ENCODE assay signal across 12 cellular contexts in genomic region chr19:45160870-45161714, GRCh38. TPM values are rescaled to one million over a fixed set of nuclear protein-coding genes. Genes with fewer than 3 reads are reported as not detected.
DNase-seq lines count a peak whose midpoint lies in the region; ATAC-seq, FAIRE-seq and TF ChIP-seq lines count a peak whose summit lies in the region.
"Had no signal": no experiment of that assay in that cellular context is flagged by ENCODE, and none has a peak within 500 bp of the region (broad histone marks: within the 10 kb centered on the region; RNA-seq: fewer than 3 reads in every experiment).

A gene with protein sequence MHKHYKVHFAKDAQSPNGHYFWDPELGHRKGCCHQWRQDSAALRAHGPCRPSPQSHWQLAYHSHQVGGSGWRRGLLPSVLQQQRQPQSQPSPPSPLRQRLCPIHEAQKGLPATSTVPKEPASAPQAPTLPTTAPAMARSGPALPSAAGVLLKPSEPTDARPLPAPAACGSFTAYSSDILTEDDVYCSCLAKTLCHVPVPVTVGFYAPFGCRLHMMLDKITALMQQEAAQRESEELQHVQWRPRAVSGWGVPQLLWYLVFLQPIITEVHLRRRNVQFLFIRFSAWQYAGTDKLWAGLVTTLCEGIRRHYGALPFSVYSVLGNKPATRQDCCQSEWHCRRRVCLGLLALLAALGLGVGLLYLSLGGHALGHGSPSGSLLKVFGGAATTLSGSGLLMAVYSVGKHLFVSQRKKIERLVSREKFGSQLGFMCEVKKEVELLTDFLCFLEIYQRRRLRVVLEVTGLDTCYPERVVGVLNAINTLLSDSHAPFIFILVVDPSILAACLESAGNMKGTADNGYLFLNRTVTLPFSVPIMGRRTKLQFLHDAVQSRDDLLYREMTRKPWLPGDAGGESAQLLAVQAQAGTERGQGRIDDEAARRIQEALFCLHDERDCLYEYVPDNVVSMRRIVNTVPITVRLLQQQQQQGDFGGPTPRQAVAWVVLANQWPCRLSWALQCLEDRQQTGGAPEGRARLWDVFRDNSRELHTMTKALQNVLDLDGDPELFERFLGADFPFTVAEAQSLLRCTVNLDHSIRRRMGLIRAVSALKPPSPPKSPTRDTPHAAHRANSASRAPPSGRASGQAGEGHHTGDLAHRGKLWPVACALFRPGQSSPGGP (minus strand): TSS chr19:45160982. CDS start chr19:45160150, 832 bp downstream.

- H3K27me3 ChIP-seq in BE2C (no peaks in the 10 kb centered on the region), bronchial epithelial cell (ENCODE audit: control insufficient read depth, insufficient read depth, low read length) (no peaks in the 10 kb centered on the region), mucosa of stomach (ENCODE audit: control insufficient read depth, insufficient read depth, low read length) (peaks cover 41% of the 10 kb centered on the region)

- FAIRE-seq in bronchial epithelial cell (lab: Jason Lieb, UNC) (no peak), GM19239 (lab: Jason Lieb, UNC) (no peak)

- ATAC-seq in HG03565 (IDR thresholded peaks at IDR 0.05; ENCODE audit: unreplicated experiment) = no peak

- H3K9ac ChIP-seq in mucosa of stomach (ENCODE audit: low read length) = peak within 1 kb of the TSS; percentile 34

- DNase-seq in BE2C = peak; percentile 56
- peak; percentile 93 for DNase-seq in HT-29 (ENCODE audit: low spot score)
- peak; percentile 34 for DNase-seq in bronchial epithelial cell (ENCODE audit: low read depth)
- no peak for DNase-seq in NCI-H524 treated with DMSO at 0.1 percent for 48 hours (lab: John Stamatoyannopoulos, UW)
- no peak for DNase-seq in activated CD4-positive, alpha-beta T cell treated with anti-CD3 and anti-CD28 coated beads, Interleukin-2, amount 50 U/mL, for 1 hour
- no peak for DNase-seq in GM19239 (ENCODE audit: insufficient read length, low spot score)
- DNase-seq: activated CD4-positive, CD25-positive, alpha-beta regulatory T cell treated with anti-CD3 and anti-CD28 coated beads, Interleukin-2, amount 50 U/mL, for 72 hours; erythroblast; GF-D8 had no signal

- H3K9me3 ChIP-seq in BE2C = no peaks in the 10 kb centered on the region
- no peaks in the 10 kb centered on the region for H3K9me3 ChIP-seq in mucosa of stomach (ENCODE audit: control insufficient read depth, low read length)

- H3K36me3 ChIP-seq in BE2C = no peaks in the 10 kb centered on the region
- H3K36me3 ChIP-seq in bronchial epithelial cell (ENCODE audit: control insufficient read depth, insufficient read depth, low read length) = no peaks in the 10 kb centered on the region
- no peaks in the 10 kb centered on the region for H3K36me3 ChIP-seq in mucosa of stomach (ENCODE audit: control insufficient read depth, insufficient read depth, low read length)

- no peaks in the 10 kb centered on the region for H3K4me1 ChIP-seq in BE2C
- peaks cover 38% of the 10 kb centered on the region for H3K4me1 ChIP-seq in mucosa of stomach (ENCODE audit: control insufficient read depth, insufficient read depth, low read length)

- no peak within 1 kb of the TSS for H3K4me3 ChIP-seq in BE2C (ENCODE audit: low read depth, low read length)
- no peak within 1 kb of the TSS for H3K4me3 ChIP-seq in bronchial epithelial cell (ENCODE audit: low read depth, low read length)
- H3K4me3 ChIP-seq in mucosa of stomach (ENCODE audit: low read length) = no peak within 1 kb of the TSS

- TF ChIP-seq CTCF in BE2C (IDR thresholded peaks at IDR 0.05; ENCODE audit: low read depth, low read length) = no peak
- TF ChIP-seq CTCF in bronchial epithelial cell (IDR thresholded peaks at IDR 0.05; ENCODE audit: insufficient read depth, low read length, severe bottlenecking) = no peak

RNA-seq across cellular contexts. Expression of the gene that starts here (rescaled TPM):
- polyA plus RNA-seq in BE2C (2012; ENCODE audit: insufficient read depth, insufficient read length, low read depth) = 0.17 TPM
- total RNA-seq in HT-29 (2014; rRNA removed; shearing (Covaris generic)) = 1.4 and 6.7 TPM in 2 replicates
- 0.53 and 1.0 TPM in 2 replicates for total RNA-seq in bronchial epithelial cell
- total RNA-seq: cardiac septum had no signal

Comparison
In these comparisons a context has a peak if more than half of its experiments do, and no peak if none do; other contexts are left out.
1. DNase-seq: peak in BE2C (single experiment), HT-29 (single experiment) and bronchial epithelial cell (single experiment); none in NCI-H524 treated with DMSO at 0.1 percent for 48 hours (single experiment), activated CD4-positive, alpha-beta T cell treated with anti-CD3 and anti-CD28 coated beads, Interleukin-2, amount 50 U/mL, for 1 hour (single experiment) and GM19239 (single experiment).